12 cellular contexts compared by ENCODE assay signal in genomic region chr15:67074886-67075229, GRCh38. TPM values are rescaled to one million over a fixed set of nuclear protein-coding genes. Genes with fewer than 3 reads are reported as not detected.
DNase-seq lines count a peak whose midpoint lies in the region; ATAC-seq, FAIRE-seq and TF ChIP-seq lines count a peak whose summit lies in the region.
"Had no signal": no experiment of that assay in that cellular context is flagged by ENCODE, and none has a peak within 500 bp of the region (broad histone marks: within the 10 kb centered on the region; RNA-seq: fewer than 3 reads in every experiment).

No MANE protein-coding gene starts in this region.

- H3K9me3 ChIP-seq in right lobe of liver (no peaks in the 10 kb centered on the region), kidney (ENCODE audit: control insufficient read depth in 1 of 2, low read length in 2 of 2) (no peaks in the 10 kb centered on the region)

- H3K27me3 ChIP-seq in right lobe of liver: no peaks in the 10 kb centered on the region

- H3K4me1 Mint-ChIP-seq in stimulated activated naive CD8-positive, alpha-beta T cell treated with anti-CD3 and anti-CD28 coated beads, Interleukin-15, Interleukin-2, amounts not matched to agents 100 ng/mL and 50 ng/mL, for 24 hours (ENCODE audit: low read depth): peaks cover 85% of the 10 kb centered on the region
- peaks cover 87% of the 10 kb centered on the region for H3K4me1 Mint-ChIP-seq in activated CD8-positive, alpha-beta T cell treated with anti-CD3 and anti-CD28 coated beads, Interleukin-2, amount 10 ng/mL, durations not matched to agents 7 days and 5 days (ENCODE audit: low read depth)

- no peak for DNase-seq in stimulated activated naive CD8-positive, alpha-beta T cell treated with anti-CD3 and anti-CD28 coated beads, Interleukin-15, Interleukin-2, amounts not matched to agents 100 U/mL and 50 U/mL, for 24 hours
- no peak for DNase-seq in activated CD8-positive, alpha-beta T cell treated with anti-CD3 and anti-CD28 coated beads, Interleukin-2, amount 10 ng/mL, durations not matched to agents 7 days and 5 days
- DNase-seq in right lobe of liver (no peak), NCI-H1930 (lab: John Stamatoyannopoulos, UW) (no peak), RCC 7860 (ENCODE audit: low spot score) (no peak), kidney (no peak)
- DNase-seq in stimulated activated CD4-positive, alpha-beta T cell treated with anti-CD3 and anti-CD28 coated beads, Interleukin-15, amount 100 ng/mL, for 24 hours: no peak
- DNase-seq: activated CD4-positive, CD25-positive, alpha-beta regulatory T cell; NCI-H526; stimulated activated CD4-positive, alpha-beta T cell treated with anti-CD3 and anti-CD28 coated beads, Interleukin-4, amount 100 ng/mL, for 24 hours had no signal

- H3K27ac ChIP-seq in right lobe of liver: peak overlapping the region in 2 of 3 donors; percentile 9 to 24
- H3K27ac ChIP-seq in kidney (ENCODE audit: low read depth in 2 of 2, low read length in 2 of 2): no peak overlapping the region

- no peak overlapping the region for H3K9ac ChIP-seq in kidney (ENCODE audit: low read length in 2 of 2)

- H3K4me3 ChIP-seq in right lobe of liver (no peak overlapping the region), kidney (ENCODE audit: low read length in 2 of 2) (no peak overlapping the region)

- H3K27me3 Mint-ChIP-seq in stimulated activated naive CD8-positive, alpha-beta T cell treated with anti-CD3 and anti-CD28 coated beads, Interleukin-15, Interleukin-2, amounts not matched to agents 100 ng/mL and 50 ng/mL, for 24 hours: no peaks in the 10 kb centered on the region
- H3K27me3 Mint-ChIP-seq in activated CD8-positive, alpha-beta T cell treated with anti-CD3 and anti-CD28 coated beads, Interleukin-2, amount 10 ng/mL, durations not matched to agents 7 days and 5 days (ENCODE audit: low read depth): no peaks in the 10 kb centered on the region

- TF ChIP-seq CTCF in right lobe of liver (IDR thresholded peaks at IDR 0.05) (no peak), kidney (IDR thresholded peaks at IDR 0.05; ENCODE audit: borderline replicate concordance, extremely low read depth, insufficient read depth) (no peak)

- TF ChIP-seq POLR2A in right lobe of liver (IDR thresholded peaks at IDR 0.05): no peak

- intact Hi-C loops in right lobe of liver (cut with DNase I) (loop anchor here in 1 of 2 donors (10.0 kb wide), 1 partner anchor 100 kb away; no protein-coding TSS in a partner anchor), kidney (cut with DNase I) (no loop called here)

- no peak for ATAC-seq in stimulated activated naive CD8-positive, alpha-beta T cell treated with anti-CD3 and anti-CD28 coated beads, Interleukin-15, Interleukin-2, amounts not matched to agents 100 U/mL and 50 U/mL, for 24 hours
- ATAC-seq in activated CD8-positive, alpha-beta T cell treated with anti-CD3 and anti-CD28 coated beads, Interleukin-2, amount 10 ng/mL, durations not matched to agents 7 days and 5 days: no peak
- ATAC-seq in right lobe of liver: peak in 1 of 4 donors; percentile 5

- WGBS in right lobe of liver (ENCODE audit: insufficient coverage, low coverage, low lambda C conversion rate, missing lambda C conversion rate): 88% methylated on average over 1 of the region's 1 CpG

- H3K27ac Mint-ChIP-seq in stimulated activated naive CD8-positive, alpha-beta T cell treated with anti-CD3 and anti-CD28 coated beads, Interleukin-15, Interleukin-2, amounts not matched to agents 100 ng/mL and 50 ng/mL, for 24 hours: no peak overlapping the region
- no peak overlapping the region for H3K27ac Mint-ChIP-seq in activated CD8-positive, alpha-beta T cell treated with anti-CD3 and anti-CD28 coated beads, Interleukin-2, amount 10 ng/mL, durations not matched to agents 7 days and 5 days

- H3K36me3 ChIP-seq in right lobe of liver (peaks cover 0 to 10% (median 0%) of the 10 kb centered on the region in 4 donors), kidney (ENCODE audit: control insufficient read depth in 1 of 2, insufficient read depth in 2 of 2, low read length in 2 of 2) (peaks cover 0 to 10% of the 10 kb centered on the region in 2 donors)

- POLR2A ChIA-PET in activated CD8-positive, alpha-beta T cell treated with anti-CD3 and anti-CD28 coated beads, Interleukin-2, amount 10 ng/mL, durations not matched to agents 7 days and 5 days (lab: Charles Lee): interaction anchor here (0.6 to 9.8 kb wide), 8 partner anchors 8 to 62 kb away, joined by 3 to 124 read pairs (median 3); partner anchors contain the start of gene SMAD3

- H3K9me3 Mint-ChIP-seq in stimulated activated naive CD8-positive, alpha-beta T cell treated with anti-CD3 and anti-CD28 coated beads, Interleukin-15, Interleukin-2, amounts not matched to agents 100 ng/mL and 50 ng/mL, for 24 hours: no peaks in the 10 kb centered on the region
- no peaks in the 10 kb centered on the region for H3K9me3 Mint-ChIP-seq in activated CD8-positive, alpha-beta T cell treated with anti-CD3 and anti-CD28 coated beads, Interleukin-2, amount 10 ng/mL, durations not matched to agents 7 days and 5 days (ENCODE audit: insufficient read depth)

- peak overlapping the region; percentile 9 for H3K4me3 Mint-ChIP-seq in stimulated activated naive CD8-positive, alpha-beta T cell treated with anti-CD3 and anti-CD28 coated beads, Interleukin-15, Interleukin-2, amounts not matched to agents 100 ng/mL and 50 ng/mL, for 24 hours
- peak overlapping the region; percentile 57 for H3K4me3 Mint-ChIP-seq in activated CD8-positive, alpha-beta T cell treated with anti-CD3 and anti-CD28 coated beads, Interleukin-2, amount 10 ng/mL, durations not matched to agents 7 days and 5 days

- peaks cover 37% of the 10 kb centered on the region for H3K36me3 Mint-ChIP-seq in stimulated activated naive CD8-positive, alpha-beta T cell treated with anti-CD3 and anti-CD28 coated beads, Interleukin-15, Interleukin-2, amounts not matched to agents 100 ng/mL and 50 ng/mL, for 24 hours (ENCODE audit: low read depth)
- H3K36me3 Mint-ChIP-seq in activated CD8-positive, alpha-beta T cell treated with anti-CD3 and anti-CD28 coated beads, Interleukin-2, amount 10 ng/mL, durations not matched to agents 7 days and 5 days (ENCODE audit: low read depth): peaks cover 52% of the 10 kb centered on the region

- FAIRE-seq in RCC 7860 (lab: Jason Lieb, UNC) (no peak), kidney (lab: Jason Lieb, UNC) (no peak)
- FAIRE-seq: GM18507 had no signal

- CTCF ChIA-PET in activated CD8-positive, alpha-beta T cell treated with anti-CD3 and anti-CD28 coated beads, Interleukin-2, amount 10 ng/mL, durations not matched to agents 7 days and 5 days (lab: Charles Lee): interaction anchor here (1.5 kb wide), 1 partner anchor 42 kb away, joined by 3 read pairs; no protein-coding TSS in a partner anchor

- peaks cover 0 to 28% (median 7%) of the 10 kb centered on the region in 4 donors for H3K4me1 ChIP-seq in right lobe of liver
- H3K4me1 ChIP-seq in kidney (ENCODE audit: control insufficient read depth in 1 of 2, insufficient read depth in 1 of 2, low read depth in 1 of 2, low read length in 2 of 2): peaks cover 29 to 57% of the 10 kb centered on the region in 2 donors

RNA-seq across cellular contexts. Expression of gene SMAD3, which starts 9.5 kb away (rescaled TPM):
- 10 to 100 TPM; 26.8 to 27.1 TPM for total RNA-seq in activated CD8-positive, alpha-beta T cell treated with anti-CD3 and anti-CD28 coated beads, Interleukin-2, amount 10 ng/mL, durations not matched to agents 7 days and 5 days
- total RNA-seq in right lobe of liver (10 to 100 TPM in 5 of 6 experiments, 1 to 10 TPM in 1; 9.2 to 34.0 (median 14.4) TPM), kidney (58.2 TPM)
- 10.1 TPM for polyA plus RNA-seq in kidney (ENCODE audit: insufficient read depth, low read depth, low replicate concordance)

Comparison
In these comparisons a context has a peak if more than half of its experiments do, and no peak if none do; other contexts are left out.
1. H3K27ac ChIP-seq: peak in right lobe of liver (2 of 3); none in kidney (0 of 2).